ENCODE assay signal across 8 cellular contexts in genomic region chr18:23134780-23135678, GRCh38. TPM values are rescaled to one million over a fixed set of nuclear protein-coding genes. Genes with fewer than 3 reads are reported as not detected.
A peak's percentile ranks its signal among the peaks of the same experiment; 100 is the strongest.
DNase-seq lines count a peak whose midpoint lies in the region; ATAC-seq and TF ChIP-seq lines count a peak whose summit lies in the region.

CABLES1 (plus strand) TSS chr18:23135485; CDS start chr18:23135763, 278 bp downstream.

- peak within 1 kb of the TSS in 1 of 7 donors; percentile 58 for H3K27ac Mint-ChIP-seq in CD14-positive monocyte
- peak within 1 kb of the TSS in 2 of 3 donors; percentile 8 to 78 for H3K27ac Mint-ChIP-seq in IgD-negative memory B cell
- H3K27ac Mint-ChIP-seq in T-cell = no peak within 1 kb of the TSS

- TF ChIP-seq CTCF in CD14-positive monocyte (IDR thresholded peaks at IDR 0.05) (no peak), choroid plexus epithelial cell (conservative IDR thresholded peaks at IDR 0.05; ENCODE audit: low read depth, low read length) (no peak)

- peaks cover 0 to 21% (median 9%) of the 10 kb centered on the region in 7 donors for H3K9me3 Mint-ChIP-seq in CD14-positive monocyte
- no peaks in the 10 kb centered on the region for H3K9me3 Mint-ChIP-seq in IgD-negative memory B cell
- no peaks in the 10 kb centered on the region for H3K9me3 Mint-ChIP-seq in T-cell

- H3K36me3 Mint-ChIP-seq in CD14-positive monocyte = peaks cover 5 to 9% of the 10 kb centered on the region in 2 donors
- no peaks in the 10 kb centered on the region for H3K36me3 Mint-ChIP-seq in IgD-negative memory B cell
- H3K36me3 Mint-ChIP-seq in T-cell = no peaks in the 10 kb centered on the region

- CTCF ChIA-PET in T-cell (lab: Charles Lee) = interaction anchor here (0.5 to 1.7 kb wide), 5 partner anchors 12 to 277 kb away, joined by 3 to 5 read pairs (median 4); no protein-coding TSS in a partner anchor

- H3K4me3 Mint-ChIP-seq in CD14-positive monocyte (peak within 1 kb of the TSS; percentile 80 to 91), IgD-negative memory B cell (peak within 1 kb of the TSS; percentile 69 to 82 (median 78)), T-cell (peak within 1 kb of the TSS; percentile 69 to 79 (median 70))

- H3K4me1 Mint-ChIP-seq in CD14-positive monocyte (peaks cover 22% of the 10 kb centered on the region), IgD-negative memory B cell (peaks cover 12 to 14% (median 13%) of the 10 kb centered on the region in 3 donors), T-cell (peaks cover 8 to 21% (median 8%) of the 10 kb centered on the region in 3 donors)

- DNase-seq in CD14-positive monocyte (ENCODE audit: low spot score) = no peak
- peak in 10 of 34 experiments; percentile 3 to 25 (median 19) for DNase-seq in T-cell
- DNase-seq in choroid plexus epithelial cell (ENCODE audit: low read depth) = peak; percentile 73
- peak; percentile 93 for DNase-seq in left kidney (ENCODE audit: low read depth, low spot score)
- peak; percentile 27 to 48 for DNase-seq in stimulated activated CD4-positive, alpha-beta T cell treated with anti-CD3 and anti-CD28 coated beads, Interleukin-2, amount 100 ng/mL, for 24 hours
- no peak for DNase-seq in T-helper 9 cell

- peak within 1 kb of the TSS; percentile 74 for H3K4me3 ChIP-seq in choroid plexus epithelial cell (ENCODE audit: low read depth, low read length)

- intact Hi-C loops in CD14-positive monocyte (cut with micrococcal nuclease) = loop anchor here (5.0 to 10.0 kb wide), 3 partner anchors 90 to 277 kb away; no protein-coding TSS in a partner anchor

- H3K27me3 Mint-ChIP-seq in CD14-positive monocyte (ENCODE audit: low read depth in 3 of 3) (peaks cover 53 to 65% (median 53%) of the 10 kb centered on the region in 3 donors), IgD-negative memory B cell (peaks cover 51% of the 10 kb centered on the region), T-cell (peaks cover 34 to 47% of the 10 kb centered on the region in 2 donors)

- POLR2A ChIA-PET in T-cell (lab: Charles Lee) = no interaction called here

- peak; percentile 35 for ATAC-seq in GM19035 (IDR thresholded peaks at IDR 0.05; ENCODE audit: unreplicated experiment)
- peak; percentile 7 to 24 (median 13) for ATAC-seq in T-cell (replicated peaks in 1 of 4)

RNA-seq across cellular contexts. Expression of gene CABLES1, which starts in this region (rescaled TPM):
- polyA plus RNA-seq in CD14-positive monocyte (under 1 TPM in 1 of 2 donors, not detected in 1; 0.09 TPM), IgD-negative memory B cell (0.30 TPM)
- 1 to 10 TPM in 2 of 5 donors, under 1 TPM in 3; 0.23 to 1.7 (median 0.85) TPM for total RNA-seq in T-cell

Comparison
In these comparisons a context has a peak if more than half of its experiments do, and no peak if none do; other contexts are left out.
1. DNase-seq: peak in choroid plexus epithelial cell (single experiment), left kidney (single experiment) and stimulated activated CD4-positive, alpha-beta T cell treated with anti-CD3 and anti-CD28 coated beads, Interleukin-2, amount 100 ng/mL, for 24 hours (2 of 2); none in CD14-positive monocyte (single experiment) and T-helper 9 cell (single experiment).
2. H3K27ac Mint-ChIP-seq: peak in IgD-negative memory B cell (2 of 3); none in T-cell (0 of 2).
3. Peak in every context shown above with its lines, with median percentiles within 50 percentile points of each other: H3K4me3 Mint-ChIP-seq.